Comparison of ENCODE assay signal across 34 cellular contexts in genomic region chr2:171778515-171778914, GRCh38.
"Had no signal": no experiment of that assay in that cellular context is flagged by ENCODE, and none has a peak within 500 bp of the region (broad histone marks: within the 10 kb centered on the region; RNA-seq: fewer than 3 reads in every experiment).

No MANE protein-coding gene starts in this region.

- H3K4me3 ChIP-seq: MG63 had no signal

- H3K27me3 ChIP-seq: MG63 had no signal

- DNase-seq: Karpas-422, Kasumi-1, MG63, MM.1S, MV-4-11, NCI-H1048, NCI-H1092, NCI-H1092 treated with DMSO at 0.1 percent for 48 hours, NCI-H1105, NCI-H1105 treated with DMSO at 0.1 percent for 48 hours, NCI-H1417, NCI-H1417 treated with DMSO at 0.1 percent for 48 hours, NCI-H1436, NCI-H1436 treated with DMSO at 0.1 percent for 48 hours, NCI-H146, NCI-H1694, NCI-H1694 treated with DMSO at 0.1 percent for 48 hours, NCI-H187, NCI-H187 treated with DMSO at 0.1 percent for 48 hours, NCI-H1930, NCI-H2029, NCI-H2029 treated with DMSO at 0.1 percent for 48 hours, NCI-H2081, NCI-H2081 treated with DMSO at 0.1 percent for 48 hours, NCI-H2107, NCI-H2171, NCI-H2171 treated with DMSO at 0.1 percent for 48 hours, NCI-H2227 treated with DMSO at 0.1 percent for 48 hours, NCI-H226, NCI-H345, NCI-H446, NCI-H446 treated with DMSO at 0.1 percent for 48 hours, NCI-H510A, NCI-H510A treated with DMSO at 0.1 percent for 48 hours had no signal

- H3K9me3 ChIP-seq: MG63 had no signal

- H3K36me3 ChIP-seq: MG63 had no signal
